In the genomic region with DNA sequence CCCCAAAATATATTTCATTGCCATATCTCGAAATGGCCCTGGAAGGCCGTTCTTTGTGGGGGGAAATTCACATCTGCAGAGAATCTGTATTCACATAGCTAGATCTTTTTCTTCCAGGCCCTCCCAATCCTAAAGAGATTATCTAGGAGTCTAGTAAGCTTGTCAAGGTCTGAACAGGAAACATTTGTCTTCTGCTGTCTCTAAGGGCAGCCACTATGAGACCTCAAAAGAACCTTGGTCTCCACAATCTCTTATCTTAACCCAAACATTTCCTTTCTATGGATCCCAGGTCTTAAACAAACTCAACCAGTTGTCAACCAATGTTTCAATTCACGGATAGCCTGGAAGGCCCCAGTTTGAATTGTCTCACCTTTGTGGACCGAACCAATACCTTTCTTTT, we compare ENCODE assay signal across 16 cellular contexts. TPM values are rescaled to one million over a fixed set of nuclear protein-coding genes. Genes with fewer than 3 reads are reported as not detected.
"Had no signal": no experiment of that assay in that cellular context is flagged by ENCODE, and none has a peak within 500 bp of the region (broad histone marks: within the 10 kb centered on the region; RNA-seq: fewer than 3 reads in every experiment).

No MANE protein-coding gene starts in this region.

- H3K36me3 Mint-ChIP-seq: type B pancreatic cell had no signal

- H3K4me1 Mint-ChIP-seq: memory B cell had no signal

- H3K4me3 ChIP-seq: coronary artery, gastrocnemius medialis, heart right ventricle, left lung, suprapubic skin had no signal

- H3K9me3 Mint-ChIP-seq: activated T-cell treated with anti-CD3 and anti-CD28 coated beads, Interleukin-2, amount 50 U/mL, for 24 hours; nephron; T-helper 2 cell treated with Interferon-gamma antibody and Interleukin-4, amounts not matched to agents 5 μg/mL and 100 μg/mL, for 36 hours; type B pancreatic cell had no signal

- H3K36me3 ChIP-seq: gastrocnemius medialis, heart right ventricle, left lung, suprapubic skin had no signal

- H3K4me3 Mint-ChIP-seq: activated T-cell treated with anti-CD3 and anti-CD28 coated beads, Interleukin-2, amount 50 U/mL, for 24 hours; memory B cell; nephron; T-helper 2 cell treated with Interferon-gamma antibody and Interleukin-4, amounts not matched to agents 5 μg/mL and 100 μg/mL, for 36 hours; type B pancreatic cell had no signal

- H3K27ac Mint-ChIP-seq: activated T-cell treated with anti-CD3 and anti-CD28 coated beads, Interleukin-2, amount 50 U/mL, for 24 hours; memory B cell; nephron; T-helper 2 cell treated with Interferon-gamma antibody and Interleukin-4, amounts not matched to agents 5 μg/mL and 100 μg/mL, for 36 hours; type B pancreatic cell had no signal

- H3K4me1 ChIP-seq: gastrocnemius medialis, left lung had no signal

- H3K27me3 ChIP-seq: suprapubic skin had no signal

- DNase-seq: activated gamma-delta T cell; activated T-cell treated with anti-CD3 and anti-CD28 coated beads, Interleukin-2, amount 50 U/mL, for 24 hours; effector CD8-positive, alpha-beta T cell; gastrocnemius medialis; heart right ventricle; left lung; stimulated activated CD4-positive, alpha-beta T cell treated with anti-CD3 and anti-CD28 coated beads, Interleukin-2, amount 100 ng/mL, for 24 hours; stimulated activated naive CD4-positive, alpha-beta T cell had no signal

- H3K27ac ChIP-seq: coronary artery, gastrocnemius medialis, heart right ventricle, left lung, suprapubic skin had no signal

- H3K9me3 ChIP-seq: gastrocnemius medialis, heart right ventricle, left lung, suprapubic skin had no signal

RNA-seq across cellular contexts. Expression of a gene that starts 45.0 kb away (rescaled TPM):
- total RNA-seq: cardiac septum, gastrocnemius medialis, pulmonary artery endothelial cell had no signal
